Comparison of ENCODE assay signal across 1 cellular context in genomic region chr9:136910901-136911245, GRCh38.
TF ChIP-seq lines count a peak whose summit lies in the region.

No MANE protein-coding gene starts in this region.

TF ChIP-seq in H1, 55 proteins besides CTCF, POLR2A, EP300 and RAD21:
- TF ChIP-seq USF2 (IDR thresholded peaks at IDR 0.05; ENCODE audit: low read length) (no peak), ATF2 (IDR thresholded peaks at IDR 0.05; ENCODE audit: low read length) (no peak), YY1 (IDR thresholded peaks at IDR 0.05; ENCODE audit: low read depth, low read length) (no peak), TCF12 (IDR thresholded peaks at IDR 0.05; ENCODE audit: low read depth, low read length) (no peak), SRF (IDR thresholded peaks at IDR 0.05; ENCODE audit: low read depth, low read length) (no peak), RXRA (IDR thresholded peaks at IDR 0.05; ENCODE audit: insufficient read depth, low read depth, low read length) (no peak), MAX (IDR thresholded peaks at IDR 0.05) (no peak), SAP30 (IDR thresholded peaks at IDR 0.05; ENCODE audit: insufficient read depth, insufficient replicate concordance, low read length) (no peak), BACH1 (IDR thresholded peaks at IDR 0.05; ENCODE audit: low read length) (no peak), CHD2 (IDR thresholded peaks at IDR 0.05; ENCODE audit: low read length) (no peak), HDAC2 (IDR thresholded peaks at IDR 0.05; ENCODE audit: borderline replicate concordance in 1 of 2, low read depth in 2 of 2, low read length in 2 of 2) (no peak), GABPA (IDR thresholded peaks at IDR 0.05; ENCODE audit: borderline replicate concordance, insufficient read depth, low read length) (no peak)
